ENCODE assay signal across 32 cellular contexts in genomic region chr3:4938583-4938982, GRCh38.
"Had no signal": no experiment of that assay in that cellular context is flagged by ENCODE, and none has a peak within 500 bp of the region (broad histone marks: within the 10 kb centered on the region; RNA-seq: fewer than 3 reads in every experiment).

No MANE protein-coding gene starts in this region.

- H3K27ac ChIP-seq: adrenal gland, body of pancreas, esophagus muscularis mucosa, foreskin keratinocyte, gastrocnemius medialis, heart left ventricle had no signal

- H3K4me3 ChIP-seq: adrenal gland, body of pancreas, esophagus muscularis mucosa, gastrocnemius medialis, heart left ventricle had no signal

- ATAC-seq: activated CD4-positive, alpha-beta T cell treated with anti-CD3 and anti-CD28 coated beads for 36 hours; activated CD8-positive, alpha-beta T cell treated with anti-CD3 and anti-CD28 coated beads for 36 hours; activated naive CD8-positive, alpha-beta T cell treated with anti-CD3 and anti-CD28 coated beads, Interleukin-2, amount 50 U/mL, for 24 hours; activated T-cell treated with anti-CD3 and anti-CD28 coated beads, Interleukin-2, amount 50 U/mL, for 4 hours; body of pancreas; effector memory CD8-positive, alpha-beta T cell; foreskin keratinocyte; gastrocnemius medialis; heart left ventricle; T-cell had no signal

- H3K9me3 ChIP-seq: adrenal gland, body of pancreas, esophagus muscularis mucosa, gastrocnemius medialis, heart left ventricle had no signal

- H3K27ac Mint-ChIP-seq: activated CD4-positive, alpha-beta T cell treated with anti-CD3 and anti-CD28 coated beads for 36 hours; activated CD8-positive, alpha-beta T cell treated with anti-CD3 and anti-CD28 coated beads for 36 hours; activated naive CD4-positive, alpha-beta T cell treated with anti-CD3 and anti-CD28 coated beads for 36 hours; activated naive CD8-positive, alpha-beta T cell treated with anti-CD3 and anti-CD28 coated beads for 36 hours; activated naive CD8-positive, alpha-beta T cell treated with anti-CD3 and anti-CD28 coated beads, Interleukin-2, amount 50 U/mL, for 24 hours; activated T-helper 2 cell treated with anti-CD3 and anti-CD28 coated beads, Interferon-gamma antibody, Interleukin-2, Interleukin-4, amounts not matched to agents 10 μg/mL and 5 μg/mL and 100 μg/mL, durations not matched to agents 14 hours and 24 hours and 36 hours; effector memory CD8-positive, alpha-beta T cell; T-cell; T-helper 1 cell treated with Interleukin-12 subunit alpha and Interleukin-12 subunit beta and Interleukin-4 antibody, amounts not matched to agents 30 μg/mL and 1 μg/mL, for 36 hours had no signal

- FAIRE-seq: colon had no signal

- H3K27me3 ChIP-seq: adrenal gland, body of pancreas, esophagus muscularis mucosa, foreskin keratinocyte, gastrocnemius medialis, heart left ventricle had no signal

- H3K36me3 Mint-ChIP-seq: activated naive CD4-positive, alpha-beta T cell treated with anti-CD3 and anti-CD28 coated beads, Interleukin-2, amount 50 U/mL, for 24 hours; T-cell had no signal

- H3K4me3 Mint-ChIP-seq: activated CD4-positive, alpha-beta T cell treated with anti-CD3 and anti-CD28 coated beads for 36 hours; activated CD8-positive, alpha-beta T cell treated with anti-CD3 and anti-CD28 coated beads for 36 hours; activated naive CD4-positive, alpha-beta T cell treated with anti-CD3 and anti-CD28 coated beads for 36 hours; activated naive CD4-positive, alpha-beta T cell treated with anti-CD3 and anti-CD28 coated beads, Interleukin-2, amount 50 U/mL, for 24 hours; activated naive CD8-positive, alpha-beta T cell treated with anti-CD3 and anti-CD28 coated beads for 36 hours; activated naive CD8-positive, alpha-beta T cell treated with anti-CD3 and anti-CD28 coated beads, Interleukin-2, amount 50 U/mL, for 24 hours; activated T-cell treated with anti-CD3 and anti-CD28 coated beads, Interleukin-2, amount 50 U/mL, for 4 hours; effector memory CD8-positive, alpha-beta T cell; T-cell; T-helper 1 cell treated with Interleukin-12 subunit alpha and Interleukin-12 subunit beta and Interleukin-4 antibody, amounts not matched to agents 30 μg/mL and 1 μg/mL, for 36 hours had no signal

- H3K36me3 ChIP-seq: adrenal gland, esophagus muscularis mucosa, gastrocnemius medialis, heart left ventricle had no signal

- H3K9me3 Mint-ChIP-seq: activated naive CD4-positive, alpha-beta T cell treated with anti-CD3 and anti-CD28 coated beads for 36 hours; activated naive CD4-positive, alpha-beta T cell treated with anti-CD3 and anti-CD28 coated beads, Interleukin-2, amount 50 U/mL, for 24 hours; activated naive CD8-positive, alpha-beta T cell treated with anti-CD3 and anti-CD28 coated beads for 36 hours; activated T-cell treated with anti-CD3 and anti-CD28 coated beads, Interleukin-2, amount 50 U/mL, for 4 hours; effector memory CD8-positive, alpha-beta T cell; T-cell had no signal

- H3K4me1 ChIP-seq: adrenal gland, body of pancreas, esophagus muscularis mucosa, gastrocnemius medialis, heart left ventricle had no signal

- H3K27me3 Mint-ChIP-seq: activated CD4-positive, alpha-beta T cell treated with anti-CD3 and anti-CD28 coated beads for 36 hours; activated CD8-positive, alpha-beta T cell treated with anti-CD3 and anti-CD28 coated beads for 36 hours; activated naive CD4-positive, alpha-beta T cell treated with anti-CD3 and anti-CD28 coated beads, Interleukin-2, amount 50 U/mL, for 24 hours; activated naive CD8-positive, alpha-beta T cell treated with anti-CD3 and anti-CD28 coated beads for 36 hours; activated naive CD8-positive, alpha-beta T cell treated with anti-CD3 and anti-CD28 coated beads, Interleukin-2, amount 50 U/mL, for 24 hours; effector memory CD8-positive, alpha-beta T cell; T-cell had no signal

- DNase-seq: activated CD4-positive, alpha-beta T cell treated with anti-CD3 and anti-CD28 coated beads for 36 hours; activated CD4-positive, alpha-beta T cell treated with anti-CD3 and anti-CD28 coated beads, Interleukin-2, amount 50 U/mL, for 1 hour; activated CD4-positive, alpha-beta T cell treated with anti-CD3 and anti-CD28 coated beads, Interleukin-2, amount 50 U/mL, for 48 hours; activated CD4-positive, CD25-positive, alpha-beta regulatory T cell; activated CD4-positive, CD25-positive, alpha-beta regulatory T cell treated with anti-CD3 and anti-CD28 coated beads, Interleukin-2, amount 50 U/mL, for 72 hours; activated CD8-positive, alpha-beta memory T cell treated with anti-CD3 and anti-CD28 coated beads for 24 hours; activated CD8-positive, alpha-beta T cell treated with anti-CD3 and anti-CD28 coated beads for 36 hours; activated effector memory CD4-positive, alpha-beta T cell treated with anti-CD3 and anti-CD28 coated beads, Interleukin-2, amount 50 U/mL, for 16 hours; activated naive CD4-positive, alpha-beta T cell treated with anti-CD3 and anti-CD28 coated beads for 36 hours; activated naive CD8-positive, alpha-beta T cell treated with anti-CD3 and anti-CD28 coated beads for 36 hours; activated naive CD8-positive, alpha-beta T cell treated with anti-CD3 and anti-CD28 coated beads, Interleukin-2, amount 50 U/mL, for 24 hours; activated T-cell treated with anti-CD3 and anti-CD28 coated beads, Interleukin-2, amount 50 U/mL, for 4 hours; adrenal gland; amygdala; aorta; body of pancreas; caudate nucleus; cortex of kidney; effector CD4-positive, alpha-beta T cell; effector memory CD8-positive, alpha-beta T cell; erythroblast; foreskin keratinocyte; gastrocnemius medialis; glutamatergic neuron; heart left ventricle; T-cell; T1000 had no signal
